ENCODE assay signal across 7 cellular contexts in genomic region chr16:2147981-2148671, GRCh38. TPM values are rescaled to one million over a fixed set of nuclear protein-coding genes. Genes with fewer than 3 reads are reported as not detected.
DNase-seq lines count a peak whose midpoint lies in the region; ATAC-seq and TF ChIP-seq lines count a peak whose summit lies in the region.

Gene RAB26 (plus strand): TSS chr16:2148625. CDS start chr16:2148784, 159 bp downstream.

- H3K9me3 ChIP-seq in T-helper 17 cell (ENCODE audit: control insufficient read depth, low read length, poor library complexity, severe bottlenecking) (no peaks in the 10 kb centered on the region), iPS DF 6.9 (ENCODE audit: control insufficient read depth, insufficient read depth, low read length) (no peaks in the 10 kb centered on the region), sigmoid colon (no peaks in the 10 kb centered on the region)

- H3K27ac ChIP-seq in iPS DF 6.9 (ENCODE audit: low read length) (no peak within 1 kb of the TSS), sigmoid colon (peak within 1 kb of the TSS; percentile 75 to 82 (median 76))

- POLR2A ChIA-PET in MCF 10A (lab: Yijun Ruan, JAX), result interaction anchor here (0.7 to 3.5 kb wide), 11 partner anchors 8 to 183 kb away, joined by 3 to 17 read pairs (median 5); partner anchors contain the start of genes E4F1, ECI1, NTHL1 and PGP

- TF ChIP-seq EP300 in sigmoid colon (IDR thresholded peaks at IDR 0.05), result peak in 1 of 4 donors; percentile 21

- H3K9me3 Mint-ChIP-seq in MCF 10A (ENCODE audit: unreplicated experiment), result no peaks in the 10 kb centered on the region

- peak; percentile 89 for ATAC-seq in T-helper 17 cell
- ATAC-seq in GM18873 (IDR thresholded peaks at IDR 0.05; ENCODE audit: low FRiP score, unreplicated experiment), result no peak

- no CpG with 5 or more reads among the region's 55 CpGs for WGBS in iPS DF 6.9 (ENCODE audit: insufficient coverage, insufficient read length)
- WGBS in sigmoid colon, 2 donors, result 2 to 3% methylated on average over 55 of the region's 55 CpGs

- no peak for DNase-seq in GM12864 (ENCODE audit: low read depth)
- peak; percentile 57 for DNase-seq in NCI-H1105 treated with DMSO at 0.1 percent for 48 hours (lab: John Stamatoyannopoulos, UW)
- peak; percentile 48 to 57 (median 57) for DNase-seq in T-helper 17 cell
- peak; percentile 91 for DNase-seq in MCF 10A (ENCODE audit: unreplicated experiment)
- no peak for DNase-seq in iPS DF 6.9 (ENCODE audit: low read depth, low spot score)
- DNase-seq in sigmoid colon, result peak; percentile 93

- H3K4me3 ChIP-seq in GM12864 (ENCODE audit: low read depth, low read length) (peak within 1 kb of the TSS; percentile 43), iPS DF 6.9 (ENCODE audit: low read length) (peak within 1 kb of the TSS; percentile 47; the same call in 1 of the 2 replicates), sigmoid colon (peak within 1 kb of the TSS; percentile 21 to 55 (median 48))

- H3K36me3 ChIP-seq in iPS DF 6.9 (ENCODE audit: control insufficient read depth, insufficient read depth, low read length), result peaks cover 11% of the 10 kb centered on the region
- H3K36me3 ChIP-seq in sigmoid colon, result peaks cover 0 to 8% (median 2%) of the 10 kb centered on the region in 4 donors

- H3K4me1 Mint-ChIP-seq in T-helper 17 cell (peaks cover 12% of the 10 kb centered on the region), MCF 10A (ENCODE audit: insufficient read depth, unreplicated experiment) (peaks cover 8% of the 10 kb centered on the region)

- H3K36me3 Mint-ChIP-seq in T-helper 17 cell (ENCODE audit: low read depth), result no peaks in the 10 kb centered on the region
- H3K36me3 Mint-ChIP-seq in MCF 10A (ENCODE audit: insufficient read depth, unreplicated experiment), result peaks cover 44% of the 10 kb centered on the region

- H3K4me3 Mint-ChIP-seq in T-helper 17 cell (peak within 1 kb of the TSS; percentile 70), MCF 10A (ENCODE audit: unreplicated experiment) (peak within 1 kb of the TSS; percentile 59)

- BruUV-seq in MCF 10A (replicated peaks; lab: Mats Ljungman, UMichigan), result no TSS peak

- CTCF ChIA-PET in MCF 10A (lab: Yijun Ruan, JAX), result interaction anchor here (0.5 to 1.5 kb wide), 3 partner anchors 27 to 177 kb away, joined by 3 to 6 read pairs (median 3); no protein-coding TSS in a partner anchor

- no peak for TF ChIP-seq POLR2A in sigmoid colon (IDR thresholded peaks at IDR 0.05)

- TF ChIP-seq CTCF in GM12864 (IDR thresholded peaks at IDR 0.05; ENCODE audit: low read depth, low read length, missing control alignments) (no peak), MCF 10A (IDR thresholded peaks at IDR 0.05; ENCODE audit: unreplicated experiment) (no peak), sigmoid colon (IDR thresholded peaks at IDR 0.05) (no peak)

- H3K27ac Mint-ChIP-seq in T-helper 17 cell, result no peak within 1 kb of the TSS
- H3K27ac Mint-ChIP-seq in MCF 10A (ENCODE audit: low read depth, unreplicated experiment), result no peak within 1 kb of the TSS

- intact Hi-C loops in MCF 10A (cut with micrococcal nuclease), result no loop called here
- intact Hi-C loops in sigmoid colon (cut with DNase I), result no loop called here

- H3K4me1 ChIP-seq in iPS DF 6.9 (ENCODE audit: control insufficient read depth, insufficient read depth, low read length) (peaks cover 17% of the 10 kb centered on the region), sigmoid colon (peaks cover 0 to 55% (median 51%) of the 10 kb centered on the region in 4 donors)

- no peaks in the 10 kb centered on the region for H3K27me3 ChIP-seq in iPS DF 6.9 (ENCODE audit: control insufficient read depth, insufficient read depth, low read length)
- H3K27me3 ChIP-seq in sigmoid colon, result no peaks in the 10 kb centered on the region

- H3K27me3 Mint-ChIP-seq in T-helper 17 cell (no peaks in the 10 kb centered on the region), MCF 10A (ENCODE audit: insufficient read depth, unreplicated experiment) (no peaks in the 10 kb centered on the region)

RNA-seq across cellular contexts. Expression of gene RAB26, which starts in this region (rescaled TPM):
- total RNA-seq in T-helper 17 cell (under 1 TPM; 0.21 to 0.57 TPM), MCF 10A (2022) (0.81 and 1.0 TPM in 2 replicates), sigmoid colon (1 to 10 TPM in 2 of 4 donors, under 1 TPM in 1, not detected in 1; 0.68 to 3.0 (median 1.8) TPM)
- polyA plus RNA-seq in sigmoid colon, result 10 to 100 TPM; 13.9 to 18.8 (median 16.2) TPM

Comparison
In these comparisons a context has a peak if more than half of its experiments do, and no peak if none do; other contexts are left out.
1. Peak in DNase-seq and ATAC-seq in T-helper 17 cell; RNA of the gene not detected or under 1 TPM.
2. DNase-seq: peak in NCI-H1105 treated with DMSO at 0.1 percent for 48 hours (single experiment), MCF 10A (single experiment) and sigmoid colon (single experiment); none in GM12864 (single experiment) and iPS DF 6.9 (single experiment).
3. Peak in every context shown above with its lines, with median percentiles within 50 percentile points of each other: H3K4me3 ChIP-seq.